In genomic region chr10:71213761-71214440, GRCh38 we compare ENCODE assay signal across 9 cellular contexts. TPM values are rescaled to one million over a fixed set of nuclear protein-coding genes. Genes with fewer than 3 reads are reported as not detected.
DNase-seq lines count a peak whose midpoint lies in the region; ATAC-seq and TF ChIP-seq lines count a peak whose summit lies in the region.
"Had no signal": no experiment of that assay in that cellular context is flagged by ENCODE, and none has a peak within 500 bp of the region (broad histone marks: within the 10 kb centered on the region; RNA-seq: fewer than 3 reads in every experiment).

No MANE protein-coding gene starts in this region.

- H3K27me3 ChIP-seq in left lung (peaks cover 13 to 92% of the 10 kb centered on the region in 2 donors), thyroid gland (no peaks in the 10 kb centered on the region)

- H3K36me3 ChIP-seq in left lung, result no peaks in the 10 kb centered on the region
- H3K36me3 ChIP-seq in thyroid gland, result no peaks in the 10 kb centered on the region

- H3K9me3 Mint-ChIP-seq in activated CD8-positive, alpha-beta memory T cell treated with anti-CD3 and anti-CD28 coated beads, Interleukin-2, amount 10 ng/mL, durations not matched to agents 7 days and 5 days (ENCODE audit: low read depth), result no peaks in the 10 kb centered on the region
- no peaks in the 10 kb centered on the region for H3K9me3 Mint-ChIP-seq in MCF 10A (ENCODE audit: unreplicated experiment)

- CTCF ChIA-PET in activated CD8-positive, alpha-beta memory T cell treated with anti-CD3 and anti-CD28 coated beads, Interleukin-2, amount 10 ng/mL, durations not matched to agents 7 days and 5 days (lab: Charles Lee), result no interaction called here
- CTCF ChIA-PET in MCF 10A (lab: Yijun Ruan, JAX) (interaction anchor here (0.6 to 1.6 kb wide), 5 partner anchors 26 to 52 kb away, joined by 3 to 7 read pairs (median 3); no protein-coding TSS in a partner anchor), GM10248 (lab: Yijun Ruan, JAX) (no interaction called here)

- H3K4me3 Mint-ChIP-seq in activated CD8-positive, alpha-beta memory T cell treated with anti-CD3 and anti-CD28 coated beads, Interleukin-2, amount 10 ng/mL, durations not matched to agents 7 days and 5 days, result no peak overlapping the region
- H3K4me3 Mint-ChIP-seq in MCF 10A (ENCODE audit: unreplicated experiment), result peak overlapping the region; percentile 64

- peak; percentile 30 for DNase-seq in activated CD8-positive, alpha-beta memory T cell treated with anti-CD3 and anti-CD28 coated beads, Interleukin-2, amount 10 ng/mL, durations not matched to agents 7 days and 5 days
- DNase-seq in activated CD8-positive, alpha-beta memory T cell treated with anti-CD3 and anti-CD28 coated beads for 24 hours, result no peak
- DNase-seq in MCF 10A (ENCODE audit: unreplicated experiment) (peak; percentile 78), left lung (no peak), thyroid gland (no peak), NCI-H1436 treated with DMSO at 0.1 percent for 48 hours (lab: John Stamatoyannopoulos, UW) (no peak), GM10248 (ENCODE audit: extremely low spot score) (no peak)
- DNase-seq: DND-41 had no signal

- WGBS in thyroid gland, 2 donors, result 3 to 6% methylated on average over 13 to 18 of the region's 33 CpGs

- TF ChIP-seq POLR2A in thyroid gland (IDR thresholded peaks at IDR 0.05), result no peak

- no peak for TF ChIP-seq CTCF in MCF 10A (IDR thresholded peaks at IDR 0.05; ENCODE audit: unreplicated experiment)
- TF ChIP-seq CTCF in left lung (IDR thresholded peaks at IDR 0.05), result no peak
- no peak for TF ChIP-seq CTCF in thyroid gland (IDR thresholded peaks at IDR 0.05)
- no peak for TF ChIP-seq CTCF in GM10248 (IDR thresholded peaks at IDR 0.05; ENCODE audit: control extremely low read depth, extremely low read depth, low read depth, missing control alignments)

- peaks cover 82% of the 10 kb centered on the region for H3K27me3 Mint-ChIP-seq in activated CD8-positive, alpha-beta memory T cell treated with anti-CD3 and anti-CD28 coated beads, Interleukin-2, amount 10 ng/mL, durations not matched to agents 7 days and 5 days
- peaks cover 26% of the 10 kb centered on the region for H3K27me3 Mint-ChIP-seq in MCF 10A (ENCODE audit: insufficient read depth, unreplicated experiment)

- H3K27ac Mint-ChIP-seq in activated CD8-positive, alpha-beta memory T cell treated with anti-CD3 and anti-CD28 coated beads, Interleukin-2, amount 10 ng/mL, durations not matched to agents 7 days and 5 days, result no peak overlapping the region
- no peak overlapping the region for H3K27ac Mint-ChIP-seq in MCF 10A (ENCODE audit: low read depth, unreplicated experiment)

- H3K27ac ChIP-seq in left lung (peak overlapping the region in 1 of 2 donors; percentile 82), thyroid gland (peak overlapping the region in 1 of 3 donors; percentile 29)

- POLR2A ChIA-PET in MCF 10A (lab: Yijun Ruan, JAX) (interaction anchor here (0.7 to 9.3 kb wide), 7 partner anchors 31 to 748 kb away, joined by 4 to 146 read pairs (median 19); no protein-coding TSS in a partner anchor), GM10248 (lab: Yijun Ruan, JAX) (no interaction called here)

- H3K9me3 ChIP-seq in left lung (no peaks in the 10 kb centered on the region), thyroid gland (no peaks in the 10 kb centered on the region)

- no peaks in the 10 kb centered on the region for H3K36me3 Mint-ChIP-seq in activated CD8-positive, alpha-beta memory T cell treated with anti-CD3 and anti-CD28 coated beads, Interleukin-2, amount 10 ng/mL, durations not matched to agents 7 days and 5 days
- peaks cover 5% of the 10 kb centered on the region for H3K36me3 Mint-ChIP-seq in MCF 10A (ENCODE audit: insufficient read depth, unreplicated experiment)

- no TSS peak for BruUV-seq in MCF 10A (replicated peaks; lab: Mats Ljungman, UMichigan)

- H3K4me1 ChIP-seq in left lung (peaks cover 11 to 61% of the 10 kb centered on the region in 2 donors), thyroid gland (peaks cover 22 to 26% of the 10 kb centered on the region in 2 donors)

- intact Hi-C loops in MCF 10A (cut with micrococcal nuclease), result loop anchor here (1.0 to 5.0 kb wide), 4 partner anchors 54 to 662 kb away; partner anchors contain the start of gene SGPL1
- intact Hi-C loops in left lung (cut with DNase I), result loop anchor here in 1 of 2 donors (10.0 kb wide), 1 partner anchor 61 kb away; no protein-coding TSS in a partner anchor
- intact Hi-C loops in thyroid gland (cut with DNase I), result loop anchor here (10.0 kb wide), 1 partner anchor 669 kb away; no protein-coding TSS in a partner anchor

- ATAC-seq in activated CD8-positive, alpha-beta memory T cell treated with anti-CD3 and anti-CD28 coated beads, Interleukin-2, amount 10 ng/mL, durations not matched to agents 7 days and 5 days, result no peak
- ATAC-seq in left lung (no peak), GM18511 (IDR thresholded peaks at IDR 0.05; ENCODE audit: unreplicated experiment) (no peak)

- H3K4me3 ChIP-seq in left lung (peak overlapping the region; percentile 65 to 82), thyroid gland (replicated peaks in 1 of 3) (peak overlapping the region in 2 of 3 donors; percentile 10 to 53)

- peaks cover 13% of the 10 kb centered on the region for H3K4me1 Mint-ChIP-seq in activated CD8-positive, alpha-beta memory T cell treated with anti-CD3 and anti-CD28 coated beads, Interleukin-2, amount 10 ng/mL, durations not matched to agents 7 days and 5 days
- peaks cover 28% of the 10 kb centered on the region for H3K4me1 Mint-ChIP-seq in MCF 10A (ENCODE audit: insufficient read depth, unreplicated experiment)

RNA-seq across cellular contexts. Expression of gene UNC5B, which starts 1.5 kb away (rescaled TPM):
- under 1 TPM in 1 of 2 experiments, not detected in 1; 0.06 TPM for total RNA-seq in activated CD8-positive, alpha-beta memory T cell treated with anti-CD3 and anti-CD28 coated beads, Interleukin-2, amount 10 ng/mL, durations not matched to agents 7 days and 5 days
- total RNA-seq in MCF 10A (2022) (80.5 and 82.4 TPM in 2 replicates), left lung (10 to 100 TPM; 14.4 to 20.3 TPM), thyroid gland (1 to 10 TPM; 3.9 to 7.1 (median 5.7) TPM)

Comparison
In these comparisons a context has a peak if more than half of its experiments do, and no peak if none do; other contexts are left out.
1. DNase-seq: peak in activated CD8-positive, alpha-beta memory T cell treated with anti-CD3 and anti-CD28 coated beads, Interleukin-2, amount 10 ng/mL, durations not matched to agents 7 days and 5 days (single experiment) and MCF 10A (single experiment); none in activated CD8-positive, alpha-beta memory T cell treated with anti-CD3 and anti-CD28 coated beads for 24 hours (single experiment), left lung (0 of 2), thyroid gland (0 of 2), NCI-H1436 treated with DMSO at 0.1 percent for 48 hours (single experiment) and GM10248 (single experiment).
2. RNA of gene UNC5B, which starts 1.5 kb away (total RNA-seq): 80.5 to 82.4 TPM in MCF 10A, 14.4 to 20.3 TPM in left lung and 3.9 to 7.1 TPM in thyroid gland; 0.06 TPM in activated CD8-positive, alpha-beta memory T cell treated with anti-CD3 and anti-CD28 coated beads, Interleukin-2, amount 10 ng/mL, durations not matched to agents 7 days and 5 days; every median in the first group is over 4 times any median in the second.